ENCODE assay signal across 16 cellular contexts in the genomic region with DNA sequence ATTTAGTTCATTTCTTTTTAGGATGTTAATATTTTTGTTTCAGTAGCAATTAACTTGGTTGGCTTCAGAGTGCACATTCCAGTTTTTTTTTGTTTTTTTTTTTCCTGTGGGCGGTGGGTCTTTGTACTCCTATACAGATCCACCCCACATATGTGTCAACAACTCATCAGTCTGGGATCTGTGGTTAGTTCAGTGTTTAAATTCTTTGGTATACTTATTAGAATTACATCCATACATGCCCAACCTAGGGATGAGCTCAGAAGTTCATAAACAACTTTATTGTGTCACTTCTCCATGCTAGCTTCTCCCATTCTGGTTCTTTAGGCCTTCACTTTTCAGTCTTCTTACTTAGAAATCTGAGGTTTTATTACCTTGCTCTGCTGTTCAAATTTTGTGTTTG. TPM values are rescaled to one million over a fixed set of nuclear protein-coding genes. Genes with fewer than 3 reads are reported as not detected.
DNase-seq lines count a peak whose midpoint lies in the region; ATAC-seq and TF ChIP-seq lines count a peak whose summit lies in the region.
"Had no signal": no experiment of that assay in that cellular context is flagged by ENCODE, and none has a peak within 500 bp of the region (broad histone marks: within the 10 kb centered on the region; RNA-seq: fewer than 3 reads in every experiment).

No MANE protein-coding gene starts in this region.

- no peaks in the 10 kb centered on the region for H3K79me2 ChIP-seq in mammary epithelial cell (ENCODE audit: insufficient read depth, low read length)

- no peaks in the 10 kb centered on the region for H4K20me1 ChIP-seq in mammary epithelial cell (ENCODE audit: insufficient read depth, low read length)

- H3K4me1 ChIP-seq in mammary epithelial cell (ENCODE audit: insufficient read depth, low read length), result peaks cover 9% of the 10 kb centered on the region
- H3K4me1 ChIP-seq in gastroesophageal sphincter, result no peaks in the 10 kb centered on the region

- H3K9me3 Mint-ChIP-seq in MCF 10A (ENCODE audit: unreplicated experiment) (peaks cover 4% of the 10 kb centered on the region), WTC11 (peaks cover 3% of the 10 kb centered on the region; the same call in 1 of the 2 replicates)

- H3K9me3 ChIP-seq in mammary epithelial cell (replicated peaks; ENCODE audit: insufficient read depth, low read length) (no peaks in the 10 kb centered on the region), gastroesophageal sphincter (no peaks in the 10 kb centered on the region)

- H3K4me2 ChIP-seq in mammary epithelial cell (ENCODE audit: insufficient read depth, low read depth, low read length), result no peak overlapping the region

- no peak for TF ChIP-seq EP300 in gastroesophageal sphincter (IDR thresholded peaks at IDR 0.05)

- TF ChIP-seq CTCF in mammary epithelial cell (conservative IDR thresholded peaks at IDR 0.05 in 1 of 2, IDR thresholded peaks at IDR 0.05 in 1 of 2; ENCODE audit: extremely low read depth in 1 of 2, insufficient read depth in 1 of 2, low read depth in 1 of 2, low read length in 2 of 2) (no peak), MCF 10A (IDR thresholded peaks at IDR 0.05; ENCODE audit: unreplicated experiment) (no peak), WTC11 (IDR thresholded peaks at IDR 0.05) (no peak), fibroblast of villous mesenchyme (IDR thresholded peaks at IDR 0.05; ENCODE audit: insufficient read depth, low read depth, low read length) (no peak), gastroesophageal sphincter (IDR thresholded peaks at IDR 0.05) (no peak)

- DNase-seq in mammary epithelial cell (peak; percentile 4), MCF 10A (ENCODE audit: unreplicated experiment) (no peak), WTC11 (ENCODE audit: low spot score) (no peak), fibroblast of villous mesenchyme (ENCODE audit: low read depth) (peak; percentile 16), left colon (no peak), NCI-H1048 (lab: John Stamatoyannopoulos, UW) (no peak)
- DNase-seq: DND-41, GOT3, NCI-H1417, NCI-H187 treated with DMSO at 0.1 percent for 48 hours, NCI-H345, NCI-H526 treated with DMSO at 0.1 percent for 48 hours, SIG-M5 had no signal

- no peak overlapping the region for H3K9ac ChIP-seq in mammary epithelial cell (ENCODE audit: insufficient read depth, low read length)

- in situ Hi-C loops in mammary epithelial cell (cut with MboI; ENCODE audit: low sequenced_read_pairs in 2 of 2), result no loop called here

- H3K36me3 Mint-ChIP-seq in MCF 10A (ENCODE audit: insufficient read depth, unreplicated experiment) (peaks cover 5% of the 10 kb centered on the region), WTC11 (peaks cover 11% of the 10 kb centered on the region)

- no peak for TF ChIP-seq POLR2A in gastroesophageal sphincter (IDR thresholded peaks at IDR 0.05)

- no TSS peak for BruUV-seq in mammary epithelial cell (replicated peaks; lab: Mats Ljungman, UMichigan)
- BruUV-seq in MCF 10A (replicated peaks; lab: Mats Ljungman, UMichigan), result no TSS peak

- ATAC-seq in WTC11, result no peak
- ATAC-seq in left colon, result no peak
- ATAC-seq in gastroesophageal sphincter, result no peak
- ATAC-seq in HG02870 (IDR thresholded peaks at IDR 0.05; ENCODE audit: unreplicated experiment), result no peak

- no peak overlapping the region for H3K27ac Mint-ChIP-seq in MCF 10A (ENCODE audit: low read depth, unreplicated experiment)
- H3K27ac Mint-ChIP-seq in WTC11, result peak overlapping the region; percentile 48; the same call in 1 of the 2 replicates

- intact Hi-C loops in mammary epithelial cell (cut with micrococcal nuclease) (no loop called here), MCF 10A (cut with micrococcal nuclease) (no loop called here), left colon (cut with DNase I, micrococcal nuclease) (no loop called here)

- H3K4me1 Mint-ChIP-seq in MCF 10A (ENCODE audit: insufficient read depth, unreplicated experiment) (peaks cover 16% of the 10 kb centered on the region), WTC11 (peaks cover 21% of the 10 kb centered on the region)

- dilution Hi-C loops in mammary epithelial cell (cut with HindIII; ENCODE audit: low sequenced_read_pairs), result no loop called here

- H3K27ac ChIP-seq in mammary epithelial cell (ENCODE audit: insufficient read depth, low read depth, low read length) (no peak overlapping the region), gastroesophageal sphincter (no peak overlapping the region)
- H3K27ac ChIP-seq: C4-2B had no signal

- no peaks in the 10 kb centered on the region for H3K27me3 Mint-ChIP-seq in MCF 10A (ENCODE audit: insufficient read depth, unreplicated experiment)
- H3K27me3 Mint-ChIP-seq in WTC11 (ENCODE audit: low read depth), result no peaks in the 10 kb centered on the region

- H3K4me3 Mint-ChIP-seq in MCF 10A (ENCODE audit: unreplicated experiment) (no peak overlapping the region), WTC11 (no peak overlapping the region)

- no peak overlapping the region for H2AFZ ChIP-seq in mammary epithelial cell (ENCODE audit: low read depth, low read length)

- no peaks in the 10 kb centered on the region for H3K27me3 ChIP-seq in mammary epithelial cell (ENCODE audit: insufficient read depth, low read length)
- H3K27me3 ChIP-seq in gastroesophageal sphincter, result no peaks in the 10 kb centered on the region

- H3K36me3 ChIP-seq in mammary epithelial cell (ENCODE audit: insufficient read depth, low read length) (no peaks in the 10 kb centered on the region), gastroesophageal sphincter (peaks cover 0 to 2% of the 10 kb centered on the region in 2 donors)

- POLR2A ChIA-PET in MCF 10A (lab: Yijun Ruan, JAX), result interaction anchor here (1.5 kb wide), 1 partner anchor 9 kb away, joined by 8 read pairs; no protein-coding TSS in a partner anchor
- POLR2A ChIA-PET in WTC11 (lab: Charles Lee), result interaction anchor here (0.6 kb wide), 1 partner anchor 22 kb away, joined by 5 read pairs; no protein-coding TSS in a partner anchor

- CTCF ChIA-PET in mammary epithelial cell (lab: Charles Lee; ENCODE audit: low non-redundant PET) (no interaction called here), MCF 10A (lab: Yijun Ruan, JAX) (interaction anchor here (0.5 kb wide), 1 partner anchor 861 kb away, joined by 4 read pairs; no protein-coding TSS in a partner anchor), WTC11 (lab: Charles Lee) (no interaction called here)

- H3K4me3 ChIP-seq in mammary epithelial cell (replicated peaks in 1 of 3; ENCODE audit: insufficient read depth in 1 of 3, low read depth in 2 of 3, low read length in 3 of 3), result no peak overlapping the region
- H3K4me3 ChIP-seq in fibroblast of villous mesenchyme (ENCODE audit: low read depth, low read length), result no peak overlapping the region
- H3K4me3 ChIP-seq in gastroesophageal sphincter, result no peak overlapping the region

- 73% methylated on average over 1 of the region's 1 CpG for WGBS in mammary epithelial cell (ENCODE audit: low coverage, missing lambda C conversion rate)
- 80 to 100% methylated on average over 1 of the region's 1 CpG for WGBS in gastroesophageal sphincter (ENCODE audit: low coverage in 1 of 2), 2 donors

TF ChIP-seq in WTC11, 78 proteins besides CTCF, POLR2A, EP300 and RAD21 (continues in another document):
- TF ChIP-seq, protein P1, sequence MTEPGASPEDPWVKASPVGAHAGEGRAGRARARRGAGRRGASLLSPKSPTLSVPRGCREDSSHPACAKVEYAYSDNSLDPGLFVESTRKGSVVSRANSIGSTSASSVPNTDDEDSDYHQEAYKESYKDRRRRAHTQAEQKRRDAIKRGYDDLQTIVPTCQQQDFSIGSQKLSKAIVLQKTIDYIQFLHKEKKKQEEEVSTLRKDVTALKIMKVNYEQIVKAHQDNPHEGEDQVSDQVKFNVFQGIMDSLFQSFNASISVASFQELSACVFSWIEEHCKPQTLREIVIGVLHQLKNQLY (CRISPR knock-in tag; IDR thresholded peaks at IDR 0.05), result no peak
- TF ChIP-seq ZNF423 (CRISPR knock-in tag; IDR thresholded peaks at IDR 0.05) (no peak), ATF1 (CRISPR knock-in tag; IDR thresholded peaks at IDR 0.05) (no peak)
- TF ChIP-seq, protein P2, sequence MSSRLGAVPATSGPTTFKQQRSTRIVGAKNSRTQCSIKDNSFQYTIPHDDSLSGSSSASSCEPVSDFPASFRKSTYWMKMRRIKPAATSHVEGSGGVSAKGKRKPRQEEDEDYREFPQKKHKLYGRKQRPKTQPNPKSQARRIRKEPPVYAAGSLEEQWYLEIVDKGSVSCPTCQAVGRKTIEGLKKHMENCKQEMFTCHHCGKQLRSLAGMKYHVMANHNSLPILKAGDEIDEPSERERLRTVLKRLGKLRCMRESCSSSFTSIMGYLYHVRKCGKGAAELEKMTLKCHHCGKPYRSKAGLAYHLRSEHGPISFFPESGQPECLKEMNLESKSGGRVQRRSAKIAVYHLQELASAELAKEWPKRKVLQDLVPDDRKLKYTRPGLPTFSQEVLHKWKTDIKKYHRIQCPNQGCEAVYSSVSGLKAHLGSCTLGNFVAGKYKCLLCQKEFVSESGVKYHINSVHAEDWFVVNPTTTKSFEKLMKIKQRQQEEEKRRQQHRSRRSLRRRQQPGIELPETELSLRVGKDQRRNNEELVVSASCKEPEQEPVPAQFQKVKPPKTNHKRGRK (CRISPR knock-in tag; IDR thresholded peaks at IDR 0.05; ENCODE audit: borderline replicate concordance), result no peak
- TF ChIP-seq, protein P3, sequence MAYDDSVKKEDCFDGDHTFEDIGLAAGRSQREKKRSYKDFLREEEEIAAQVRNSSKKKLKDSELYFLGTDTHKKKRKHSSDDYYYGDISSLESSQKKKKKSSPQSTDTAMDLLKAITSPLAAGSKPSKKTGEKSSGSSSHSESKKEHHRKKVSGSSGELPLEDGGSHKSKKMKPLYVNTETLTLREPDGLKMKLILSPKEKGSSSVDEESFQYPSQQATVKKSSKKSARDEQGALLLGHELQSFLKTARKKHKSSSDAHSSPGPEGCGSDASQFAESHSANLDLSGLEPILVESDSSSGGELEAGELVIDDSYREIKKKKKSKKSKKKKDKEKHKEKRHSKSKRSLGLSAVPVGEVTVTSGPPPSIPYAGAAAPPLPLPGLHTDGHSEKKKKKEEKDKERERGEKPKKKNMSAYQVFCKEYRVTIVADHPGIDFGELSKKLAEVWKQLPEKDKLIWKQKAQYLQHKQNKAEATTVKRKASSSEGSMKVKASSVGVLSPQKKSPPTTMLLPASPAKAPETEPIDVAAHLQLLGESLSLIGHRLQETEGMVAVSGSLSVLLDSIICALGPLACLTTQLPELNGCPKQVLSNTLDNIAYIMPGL (CRISPR knock-in tag; IDR thresholded peaks at IDR 0.05), result no peak

RNA-seq across cellular contexts. Expression of a gene that starts 50.9 kb away (rescaled TPM):
- 10 to 100 TPM; 16.9 to 31.5 TPM for total RNA-seq in mammary epithelial cell
- polyA plus RNA-seq in mammary epithelial cell, result 4.9 TPM
- polyA minus RNA-seq in mammary epithelial cell, result 10.7 TPM
- 20.6 and 23.4 TPM in 2 replicates for total RNA-seq in MCF 10A (2022)
- total RNA-seq in WTC11 (2021), result 52.8 to 68.3 TPM (median 66.2 TPM) in 3 replicates
- 23.8 and 33.7 TPM in 2 replicates for total RNA-seq in fibroblast of villous mesenchyme
- 10 to 100 TPM; 84.1 to 99.1 TPM for total RNA-seq in left colon
- 10 to 100 TPM; 34.6 to 58.4 (median 40.1) TPM for total RNA-seq in gastroesophageal sphincter

Comparison
In these comparisons a context has a peak if more than half of its experiments do, and no peak if none do; other contexts are left out.
1. DNase-seq: peak in mammary epithelial cell (single experiment) and fibroblast of villous mesenchyme (single experiment); none in MCF 10A (single experiment), WTC11 (single experiment), left colon (0 of 2) and NCI-H1048 (single experiment).